9 cellular contexts compared by ENCODE assay signal in genomic region chr3:127822166-127822835, GRCh38. TPM values are rescaled to one million over a fixed set of nuclear protein-coding genes. Genes with fewer than 3 reads are reported as not detected.
A peak's percentile ranks its signal among the peaks of the same experiment; 100 is the strongest.
DNase-seq lines count a peak whose midpoint lies in the region; ATAC-seq, FAIRE-seq and TF ChIP-seq lines count a peak whose summit lies in the region.
"Had no signal": no experiment of that assay in that cellular context is flagged by ENCODE, and none has a peak within 500 bp of the region (broad histone marks: within the 10 kb centered on the region; RNA-seq: fewer than 3 reads in every experiment).

Gene MGLL (minus strand): TSS chr3:127822515. CDS start chr3:127822318, 197 bp downstream.

- no peak for TF ChIP-seq POLR2A in endothelial cell of umbilical vein (IDR thresholded peaks at IDR 0.05; ENCODE audit: low read depth, low read length)

- H3K9me3 ChIP-seq in SK-N-SH (0 out of 2 replicates have a peak, but pooled peaks cover 2% of the 10 kb centered on the region), endothelial cell of umbilical vein (replicated peaks; ENCODE audit: control insufficient read depth, insufficient read depth, low read length) (no peaks in the 10 kb centered on the region), thymus (ENCODE audit: control insufficient read depth) (no peaks in the 10 kb centered on the region)

- H3K79me2 ChIP-seq in SK-N-SH (ENCODE audit: insufficient read depth), result no peaks in the 10 kb centered on the region
- H3K79me2 ChIP-seq in endothelial cell of umbilical vein (ENCODE audit: control insufficient read depth, insufficient read depth, low read length), result peaks cover 29% of the 10 kb centered on the region

- H3K27me3 ChIP-seq in SK-N-SH (ENCODE audit: insufficient read depth) (no peaks in the 10 kb centered on the region), endothelial cell of umbilical vein (ENCODE audit: control insufficient read depth in 2 of 2, insufficient read depth in 2 of 2, low read length in 2 of 2) (no peaks in the 10 kb centered on the region), thymus (ENCODE audit: control insufficient read depth, insufficient read depth) (no peaks in the 10 kb centered on the region)

- no peak for TF ChIP-seq EP300 in SK-N-SH (IDR thresholded peaks at IDR 0.05; ENCODE audit: borderline replicate concordance in 1 of 2, low read depth in 1 of 2, low read length in 1 of 2)

- H3K9ac ChIP-seq in SK-N-SH (peak within 1 kb of the TSS; percentile 61), endothelial cell of umbilical vein (replicated peaks; ENCODE audit: extremely low read depth, insufficient read depth, low read length) (peak within 1 kb of the TSS; percentile 75)

- peak; percentile 16 for ATAC-seq in HG02798 (IDR thresholded peaks at IDR 0.05; ENCODE audit: poor library complexity, unreplicated experiment)

- TF ChIP-seq CTCF in SK-N-SH (IDR thresholded peaks at IDR 0.05), result no peak
- no peak for TF ChIP-seq CTCF in endothelial cell of umbilical vein (IDR thresholded peaks at IDR 0.05; ENCODE audit: extremely low read depth in 1 of 2, insufficient read depth in 1 of 2, low read depth in 1 of 2, low read length in 2 of 2)

- H3K9me2 ChIP-seq in SK-N-SH, result no peaks in the 10 kb centered on the region

- peak within 1 kb of the TSS; percentile 63 to 79 for H3K4me3 ChIP-seq in SK-N-SH (ENCODE audit: low read depth in 2 of 2, low read length in 1 of 2)
- H3K4me3 ChIP-seq in endothelial cell of umbilical vein (replicated peaks in 1 of 3; ENCODE audit: insufficient read depth in 1 of 3, low read depth in 1 of 3, low read length in 3 of 3), result peak within 1 kb of the TSS; percentile 65 to 98 (median 69)
- H3K4me3 ChIP-seq in thymus (ENCODE audit: low read length), result peak within 1 kb of the TSS; percentile 78

- no peaks in the 10 kb centered on the region for H3F3A ChIP-seq in SK-N-SH (replicated peaks; ENCODE audit: insufficient read depth)

- peaks cover 13 to 16% of the 10 kb centered on the region in 2 experiments; a peak in 2 of 4 replicates for H3K4me1 ChIP-seq in SK-N-SH (ENCODE audit: control insufficient read depth in 1 of 2, insufficient read depth in 2 of 2, low read depth in 1 of 2, low read length in 1 of 2)
- peaks cover 23% of the 10 kb centered on the region for H3K4me1 ChIP-seq in endothelial cell of umbilical vein (ENCODE audit: control insufficient read depth, extremely low read depth, insufficient read depth, low read length)
- peaks cover 16% of the 10 kb centered on the region for H3K4me1 ChIP-seq in thymus (ENCODE audit: control insufficient read depth, insufficient read depth, low read length)

- TF ChIP-seq RAD21 in SK-N-SH (IDR thresholded peaks at IDR 0.05; ENCODE audit: low read length), result no peak

- no peaks in the 10 kb centered on the region for H4K20me1 ChIP-seq in SK-N-SH (ENCODE audit: insufficient read depth)
- H4K20me1 ChIP-seq in endothelial cell of umbilical vein (replicated peaks; ENCODE audit: control insufficient read depth, extremely low read depth, insufficient read depth, low read length), result no peaks in the 10 kb centered on the region

- no peaks in the 10 kb centered on the region for H3K36me3 ChIP-seq in SK-N-SH (replicated peaks in 1 of 2; ENCODE audit: control insufficient read depth in 1 of 2, insufficient read depth in 2 of 2, low read length in 1 of 2)
- H3K36me3 ChIP-seq in endothelial cell of umbilical vein (ENCODE audit: control insufficient read depth in 2 of 2, extremely low read depth in 1 of 2, insufficient read depth in 2 of 2, low read length in 2 of 2), result no peaks in the 10 kb centered on the region
- H3K36me3 ChIP-seq in thymus (ENCODE audit: control insufficient read depth, insufficient read depth), result no peaks in the 10 kb centered on the region

- no peaks in the 10 kb centered on the region for H3K9me1 ChIP-seq in endothelial cell of umbilical vein (replicated peaks; ENCODE audit: control insufficient read depth, extremely low read depth, insufficient read depth, low read length)

- DNase-seq in DMS79 treated with DMSO at 0.1 percent for 48 hours (lab: John Stamatoyannopoulos, UW), result peak; percentile 35
- no peak for DNase-seq in DMS79 (lab: John Stamatoyannopoulos, UW)
- DNase-seq in SK-N-SH, result peak; percentile 78
- peak; percentile 57 for DNase-seq in endothelial cell of umbilical vein (ENCODE audit: low read depth, low spot score)
- peak; percentile 50 for DNase-seq in midbrain (lab: John Stamatoyannopoulos, UW)
- DNase-seq in DMS53 (lab: John Stamatoyannopoulos, UW), result no peak

- H2AFZ ChIP-seq in SK-N-SH (ENCODE audit: low read depth) (peak within 1 kb of the TSS; percentile 95), endothelial cell of umbilical vein (ENCODE audit: low read depth, low read length) (peak within 1 kb of the TSS; percentile 83)

- intact Hi-C loops in endothelial cell of umbilical vein (cut with micrococcal nuclease), result loop anchor here (1.0 to 2.0 kb wide), 2 partner anchors 108 to 232 kb away; partner anchors contain the start of gene TPRA1

- peak; percentile 87 for FAIRE-seq in endothelial cell of umbilical vein (lab: Jason Lieb, UNC)
- FAIRE-seq: A204.1 had no signal

- H3K27ac ChIP-seq in SK-N-SH (ENCODE audit: low read depth in 2 of 2, low read length in 1 of 2) (peak within 1 kb of the TSS in 1 of 2 experiments; percentile 40; a peak in 2 of 4 replicates), endothelial cell of umbilical vein (ENCODE audit: insufficient read depth, low read depth, low read length) (peak within 1 kb of the TSS; percentile 44), thymus (ENCODE audit: low read depth) (peak within 1 kb of the TSS; percentile 70)

- dilution Hi-C loops in endothelial cell of umbilical vein (cut with MboI; ENCODE audit: extremely low pct_ligation_motif_present, low sequenced_read_pairs), result no loop called here

- H3K4me2 ChIP-seq in SK-N-SH (peak within 1 kb of the TSS; percentile 98), endothelial cell of umbilical vein (ENCODE audit: insufficient read depth, low read length) (peak within 1 kb of the TSS; percentile 91)

- POLR2A ChIA-PET in SK-N-SH (lab: Yijun Ruan, JAX), result interaction anchor here (0.8 to 1.7 kb wide), 2 partner anchors 78 to 125 kb away, joined by 3 to 5 read pairs; no protein-coding TSS in a partner anchor
- POLR2A ChIA-PET in endothelial cell of umbilical vein (lab: Charles Lee), result interaction anchor here (0.9 kb wide), 1 partner anchor 54 kb away, joined by 3 read pairs; no protein-coding TSS in a partner anchor

- WGBS in SK-N-SH (ENCODE audit: low lambda C conversion rate), result 26% methylated on average over 15 of the region's 35 CpGs
- WGBS in thymus, result 1% methylated on average over 35 of the region's 35 CpGs

- CTCF ChIA-PET in SK-N-SH (lab: Yijun Ruan, JAX), result interaction anchor here (0.6 to 3.4 kb wide), 17 partner anchors 14 to 311 kb away, joined by 3 to 27 read pairs (median 4); no protein-coding TSS in a partner anchor
- CTCF ChIA-PET in endothelial cell of umbilical vein (lab: Charles Lee), result interaction anchor here (1.1 to 7.1 kb wide), 12 partner anchors 12 to 164 kb away, joined by 3 to 74 read pairs (median 5); no protein-coding TSS in a partner anchor

- TSS peak; percentile 41 for BruUV-seq in endothelial cell of umbilical vein (replicated peaks; lab: Mats Ljungman, UMichigan)

TF ChIP-seq in SK-N-SH, 30 proteins besides CTCF, POLR2A, EP300 and RAD21:
- TF ChIP-seq CHD2 (IDR thresholded peaks at IDR 0.05; ENCODE audit: low read length, partially characterized antibody), result no peak
- TF ChIP-seq GABPA (IDR thresholded peaks at IDR 0.05; ENCODE audit: low read depth), result no peak
- no peak for TF ChIP-seq USF1 (IDR thresholded peaks at IDR 0.05; ENCODE audit: borderline replicate concordance, low read depth)
- TF ChIP-seq FOXJ3 (CRISPR knock-in tag; IDR thresholded peaks at IDR 0.05), result peak; percentile 20; the same call in 1 of the 2 replicates

TF ChIP-seq in endothelial cell of umbilical vein, 7 proteins besides CTCF, POLR2A, EP300 and RAD21:
- TF ChIP-seq EZH2 (IDR thresholded peaks at IDR 0.05; ENCODE audit: borderline replicate concordance, low read depth, low read length, severe bottlenecking) (no peak), MAX (IDR thresholded peaks at IDR 0.05; ENCODE audit: insufficient read depth, insufficient read length) (no peak), JUN (IDR thresholded peaks at IDR 0.05; ENCODE audit: borderline replicate concordance, insufficient read depth, insufficient read length, low read depth) (no peak), FOS (IDR thresholded peaks at IDR 0.05; ENCODE audit: borderline replicate concordance, insufficient read depth, low read length) (no peak), POLR2AphosphoS5 (IDR thresholded peaks at IDR 0.05; ENCODE audit: insufficient read depth, low read depth, low read length) (no peak), MYC (IDR thresholded peaks at IDR 0.05; ENCODE audit: low read depth, low read length) (no peak), GATA2 (IDR thresholded peaks at IDR 0.05; ENCODE audit: insufficient read depth, insufficient read length, low read depth, low read length) (no peak)

RNA-seq across cellular contexts. Expression of gene MGLL, which starts in this region (rescaled TPM):
- polyA plus RNA-seq in SK-N-SH (2012; rRNA removed) (2.0 and 2.2 TPM in 2 replicates), endothelial cell of umbilical vein (23.3 and 30.7 TPM in 2 replicates), thymus (15.2 TPM)
- 1.7 and 2.7 TPM in 2 replicates for polyA plus RNA-seq in SK-N-SH (2012; cell fraction: cytosol; rRNA removed)
- polyA plus RNA-seq in SK-N-SH (2012; cell fraction: nucleus; rRNA removed), result 2.2 and 3.7 TPM in 2 replicates
- total RNA-seq in endothelial cell of umbilical vein, result 60.2 and 60.9 TPM in 2 replicates
- 34.5 TPM in 2 replicates for polyA plus RNA-seq in endothelial cell of umbilical vein (2011; cell fraction: cytosol; rRNA removed)
- polyA plus RNA-seq in endothelial cell of umbilical vein (2011; cell fraction: nucleus; rRNA removed), result 20.1 and 28.9 TPM in 2 replicates
- polyA plus RNA-seq in endothelial cell of umbilical vein (2012), result 39.7 and 61.6 TPM in 2 replicates
- 58.9 and 59.2 TPM in 2 replicates for polyA minus RNA-seq in endothelial cell of umbilical vein
- polyA minus RNA-seq in endothelial cell of umbilical vein (2011; cell fraction: cytosol; rRNA and poly(A)+ RNA removed), result 15.8 TPM
- 22.9 and 25.8 TPM in 2 replicates for polyA minus RNA-seq in endothelial cell of umbilical vein (2011; cell fraction: nucleus; rRNA and poly(A)+ RNA removed)

Comparison
In these comparisons a context has a peak if more than half of its experiments do, and no peak if none do; other contexts are left out.
1. DNase-seq: peak in DMS79 treated with DMSO at 0.1 percent for 48 hours (single experiment), SK-N-SH (single experiment), endothelial cell of umbilical vein (single experiment) and midbrain (single experiment); none in DMS79 (single experiment) and DMS53 (single experiment).
2. Peak in every context shown above with its lines, with median percentiles within 50 percentile points of each other: H3K4me3 ChIP-seq.